ENCODE assay signal across 8 cellular contexts in the genomic region with DNA sequence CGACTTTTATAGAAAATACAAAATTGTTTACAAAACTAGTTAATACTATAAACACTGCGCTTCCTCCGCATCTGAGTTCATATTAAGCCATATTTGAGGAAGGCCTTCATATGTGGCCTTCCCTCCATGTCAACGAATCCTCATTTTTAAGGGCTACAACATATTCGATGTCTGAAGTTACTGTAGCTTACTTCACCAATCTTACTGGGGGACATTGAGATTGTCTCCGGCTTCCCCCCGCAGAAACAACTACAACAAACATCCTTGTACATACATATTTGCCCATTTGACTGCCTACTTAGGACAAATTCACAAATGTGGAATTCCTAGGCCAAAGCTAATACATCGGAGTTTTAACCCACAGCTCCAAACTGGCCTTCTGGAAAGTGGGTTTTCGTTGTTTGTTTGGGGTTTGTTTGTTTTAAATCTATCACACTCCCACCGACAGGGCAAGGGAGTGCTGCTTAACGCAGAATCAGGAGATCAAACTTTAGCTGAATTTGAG. TPM values are rescaled to one million over a fixed set of nuclear protein-coding genes. Genes with fewer than 3 reads are reported as not detected.
A peak's percentile ranks its signal among the peaks of the same experiment; 100 is the strongest.
DNase-seq lines count a peak whose midpoint lies in the region; ATAC-seq and TF ChIP-seq lines count a peak whose summit lies in the region.

No MANE protein-coding gene starts in this region.

- H3K9me3 Mint-ChIP-seq in Caco-2 (ENCODE audit: unreplicated experiment), result no peaks in the 10 kb centered on the region
- H3K9me3 Mint-ChIP-seq in nephron progenitor cell, result no peaks in the 10 kb centered on the region

- H3K27me3 ChIP-seq in Caco-2 (replicated peaks; ENCODE audit: control insufficient read depth, insufficient read depth, low read length), result no peaks in the 10 kb centered on the region

- BruUV-seq in Caco-2 (replicated peaks; lab: Mats Ljungman, UMichigan), result no TSS peak

- POLR2A ChIA-PET in Caco-2 (lab: Charles Lee), result no interaction called here

- DNase-seq in Caco-2, result no peak
- no peak for DNase-seq in choroid plexus epithelial cell (ENCODE audit: low read depth)
- DNase-seq in nephron progenitor cell, result no peak
- no peak for DNase-seq in HT-29 (ENCODE audit: low spot score)
- DNase-seq in GF-D8 (lab: John Stamatoyannopoulos, UW), result no peak
- DNase-seq in head of caudate nucleus, result no peak
- no peak for DNase-seq in NCI-H526 (lab: John Stamatoyannopoulos, UW)

- intact Hi-C loops in Caco-2 (cut with micrococcal nuclease; ENCODE audit: unreplicated experiment) (no loop called here), head of caudate nucleus (cut with DNase I) (no loop called here)

- H3K4me3 Mint-ChIP-seq in Caco-2 (ENCODE audit: unreplicated experiment) (peak overlapping the region; percentile 77), nephron progenitor cell (peak overlapping the region; percentile 85)

- CTCF ChIA-PET in Caco-2 (lab: Charles Lee), result no interaction called here

- H3K4me1 Mint-ChIP-seq in Caco-2 (ENCODE audit: low read depth, unreplicated experiment) (peaks cover 12% of the 10 kb centered on the region), nephron progenitor cell (peaks cover 31% of the 10 kb centered on the region)

- no peaks in the 10 kb centered on the region; the same call in 1 of the 2 replicates for H3K36me3 ChIP-seq in Caco-2 (ENCODE audit: control insufficient read depth, insufficient read depth, low read length)

- H3K27ac Mint-ChIP-seq in Caco-2 (ENCODE audit: unreplicated experiment) (no peak overlapping the region), nephron progenitor cell (no peak overlapping the region)

- H3K27me3 Mint-ChIP-seq in Caco-2 (ENCODE audit: insufficient read depth, unreplicated experiment) (peaks cover 6% of the 10 kb centered on the region), nephron progenitor cell (ENCODE audit: low read depth, poor library complexity) (peaks cover 10% of the 10 kb centered on the region)

- TF ChIP-seq CTCF in Caco-2 (IDR thresholded peaks at IDR 0.05; ENCODE audit: insufficient read depth in 1 of 2, low read depth in 1 of 2, low read length in 1 of 2, severe bottlenecking in 1 of 2, unreplicated experiment in 1 of 2) (no peak), choroid plexus epithelial cell (conservative IDR thresholded peaks at IDR 0.05; ENCODE audit: low read depth, low read length) (peak; percentile 6), nephron progenitor cell (IDR thresholded peaks at IDR 0.05) (no peak)

- H3K9me3 ChIP-seq in Caco-2, result no peaks in the 10 kb centered on the region

- peaks cover 8% of the 10 kb centered on the region for H3K4me1 ChIP-seq in Caco-2

- peak; percentile 31 for ATAC-seq in HG03354 (IDR thresholded peaks at IDR 0.05; ENCODE audit: poor library complexity, severe bottlenecking, unreplicated experiment)

- H3K36me3 Mint-ChIP-seq in Caco-2 (ENCODE audit: insufficient read depth, unreplicated experiment) (peaks cover 19% of the 10 kb centered on the region), nephron progenitor cell (ENCODE audit: low read depth) (no peaks in the 10 kb centered on the region)

- H3K4me3 ChIP-seq in Caco-2 (ENCODE audit: low read depth, low read length) (peak overlapping the region; percentile 48), choroid plexus epithelial cell (ENCODE audit: low read depth, low read length) (peak overlapping the region; percentile 94)

RNA-seq across cellular contexts. Expression of a gene that starts 0.6 kb away (rescaled TPM):
- 20.8 and 21.7 TPM in 2 replicates for total RNA-seq in Caco-2 (2022)
- 6.2 and 8.8 TPM in 2 replicates for total RNA-seq in HT-29 (2014; rRNA removed; shearing (Covaris generic))

RNA-seq across cellular contexts. Expression of a gene that starts 10.4 kb away (rescaled TPM):
- total RNA-seq in Caco-2 (2022), result not detected in 2 replicates
- 0.15 and 0.34 TPM in 2 replicates for total RNA-seq in HT-29 (2014; rRNA removed; shearing (Covaris generic))
